ENCODE assay signal across 19 cellular contexts in the genomic region with DNA sequence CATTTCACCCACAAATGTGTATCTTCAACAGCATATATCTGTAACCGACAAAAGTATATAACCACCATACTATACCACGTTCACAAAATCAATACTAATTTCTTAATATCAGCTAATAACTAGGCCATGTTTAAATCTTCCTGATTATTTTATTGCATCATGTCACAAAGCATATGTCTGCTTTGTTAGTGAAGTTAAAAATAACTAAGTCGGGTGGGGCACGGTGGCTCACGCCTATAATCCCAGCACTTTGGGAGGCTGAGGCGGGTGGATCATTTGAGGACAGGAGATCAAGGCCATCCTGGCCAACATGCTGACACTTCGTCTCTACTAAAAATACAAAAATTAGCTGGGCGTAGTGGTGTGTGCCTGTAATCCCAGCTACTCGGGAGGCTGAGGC.
"Had no signal": no experiment of that assay in that cellular context is flagged by ENCODE, and none has a peak within 500 bp of the region (broad histone marks: within the 10 kb centered on the region; RNA-seq: fewer than 3 reads in every experiment).

No MANE protein-coding gene starts in this region.

- DNase-seq: effector CD4-positive, alpha-beta T cell; endodermal cell; gastrocnemius medialis; heart right ventricle; hypothalamus; kidney glomerular epithelial cell; mammary epithelial cell; mucosa of descending colon; naive thymus-derived CD8-positive, alpha-beta T cell; ovary; stimulated activated CD4-positive, alpha-beta T cell treated with anti-CD3 and anti-CD28 coated beads, Interleukin-4, amount 100 ng/mL, for 1 hour; stimulated activated CD8-positive, alpha-beta memory T cell treated with anti-CD3 and anti-CD28 coated beads, Interleukin-4, amount 100 ng/mL, for 48 hours; tibial artery; upper lobe of left lung; uterus had no signal

- H3K9me3 ChIP-seq: gastrocnemius medialis, heart right ventricle, mucosa of descending colon, ovary, right atrium auricular region, tibial artery, upper lobe of left lung, uterus had no signal

- H3K9me3 Mint-ChIP-seq: endodermal cell; naive thymus-derived CD8-positive, alpha-beta T cell; stimulated activated effector memory CD8-positive, alpha-beta T cell treated with anti-CD3 and anti-CD28 coated beads, Interleukin-12 subunit alpha, Interleukin-12 subunit beta, amount 100 ng/mL, for 72 hours; stimulated activated naive CD8-positive, alpha-beta T cell treated with anti-CD3 and anti-CD28 coated beads, Interleukin-15, Interleukin-2, amounts not matched to agents 100 ng/mL and 50 ng/mL, for 24 hours had no signal

- H3K4me3 Mint-ChIP-seq: endodermal cell; naive thymus-derived CD8-positive, alpha-beta T cell; stimulated activated effector memory CD8-positive, alpha-beta T cell treated with anti-CD3 and anti-CD28 coated beads, Interleukin-12 subunit alpha, Interleukin-12 subunit beta, amount 100 ng/mL, for 72 hours; stimulated activated naive CD8-positive, alpha-beta T cell treated with anti-CD3 and anti-CD28 coated beads, Interleukin-15, Interleukin-2, amounts not matched to agents 100 ng/mL and 50 ng/mL, for 24 hours had no signal

- H3K27ac Mint-ChIP-seq: endodermal cell; naive thymus-derived CD8-positive, alpha-beta T cell; stimulated activated effector memory CD8-positive, alpha-beta T cell treated with anti-CD3 and anti-CD28 coated beads, Interleukin-12 subunit alpha, Interleukin-12 subunit beta, amount 100 ng/mL, for 72 hours; stimulated activated naive CD8-positive, alpha-beta T cell treated with anti-CD3 and anti-CD28 coated beads, Interleukin-15, Interleukin-2, amounts not matched to agents 100 ng/mL and 50 ng/mL, for 24 hours had no signal

- H3K36me3 ChIP-seq: ovary, uterus had no signal

- H3K27me3 Mint-ChIP-seq: naive thymus-derived CD8-positive, alpha-beta T cell; stimulated activated naive CD8-positive, alpha-beta T cell treated with anti-CD3 and anti-CD28 coated beads, Interleukin-15, Interleukin-2, amounts not matched to agents 100 ng/mL and 50 ng/mL, for 24 hours had no signal

- H3K27ac ChIP-seq: coronary artery, gastrocnemius medialis, heart right ventricle, ovary, right atrium auricular region, tibial artery, upper lobe of left lung, uterus had no signal

- H3K4me1 Mint-ChIP-seq: endodermal cell; stimulated activated effector memory CD8-positive, alpha-beta T cell treated with anti-CD3 and anti-CD28 coated beads, Interleukin-12 subunit alpha, Interleukin-12 subunit beta, amount 100 ng/mL, for 72 hours had no signal

- H3K4me3 ChIP-seq: coronary artery, gastrocnemius medialis, heart right ventricle, mucosa of descending colon, ovary, right atrium auricular region, tibial artery, upper lobe of left lung, uterus had no signal

- H3K27me3 ChIP-seq: gastrocnemius medialis, heart right ventricle, ovary, right atrium auricular region, tibial artery, upper lobe of left lung, uterus had no signal

- H3K4me1 ChIP-seq: gastrocnemius medialis, heart right ventricle, right atrium auricular region, tibial artery, upper lobe of left lung, uterus had no signal

- ATAC-seq: gastrocnemius medialis; heart right ventricle; mucosa of descending colon; naive thymus-derived CD8-positive, alpha-beta T cell; stimulated activated effector memory CD8-positive, alpha-beta T cell treated with anti-CD3 and anti-CD28 coated beads, Interleukin-12 subunit alpha, Interleukin-12 subunit beta, amount 100 ng/mL, for 72 hours had no signal
